8 cellular contexts compared by ENCODE assay signal in genomic region chr18:23422751-23423418, GRCh38. TPM values are rescaled to one million over a fixed set of nuclear protein-coding genes. Genes with fewer than 3 reads are reported as not detected.
DNase-seq lines count a peak whose midpoint lies in the region; ATAC-seq, FAIRE-seq and TF ChIP-seq lines count a peak whose summit lies in the region.

No MANE protein-coding gene starts in this region.

- peak in 2 of 3 experiments; percentile 26 to 27; a peak in 2 of 6 replicates for TF ChIP-seq CTCF in GM12878 (IDR thresholded peaks at IDR 0.05 in 2 of 3, conservative IDR thresholded peaks at IDR 0.05 in 1 of 3; ENCODE audit: control insufficient read depth in 2 of 3, extremely low read depth in 1 of 3, insufficient read depth in 1 of 3, low read depth in 3 of 3, low read length in 3 of 3)

- H3K4me3 ChIP-seq in GM12878 = peak overlapping the region; percentile 55; the same call in 1 of the 2 replicates
- no peak overlapping the region for H3K4me3 ChIP-seq in mesenchymal stem cell (ENCODE audit: insufficient read depth in 1 of 2, low read depth in 1 of 2, low read length in 2 of 2)

- H3K4me2 ChIP-seq in GM12878 (ENCODE audit: control insufficient read depth, insufficient read depth) = peak overlapping the region; percentile 65
- no peak overlapping the region for H3K4me2 ChIP-seq in mesenchymal stem cell (ENCODE audit: low read length, poor library complexity, severe bottlenecking)

- no peak overlapping the region for H3K4ac ChIP-seq in mesenchymal stem cell (ENCODE audit: low read depth in 1 of 2, low read length in 2 of 2)

- intact Hi-C loops in GM12878 (cut with micrococcal nuclease; ENCODE audit: unreplicated experiment) = loop anchor here (1.0 to 2.0 kb wide), 3 partner anchors 30 to 192 kb away; partner anchors contain the start of gene RIOK3

- H3K36me3 Mint-ChIP-seq in activated naive CD8-positive, alpha-beta T cell treated with anti-CD3 and anti-CD28 coated beads, Interleukin-2, amount 50 U/mL, for 24 hours (ENCODE audit: low read depth) = peaks cover 3% of the 10 kb centered on the region
- H3K36me3 Mint-ChIP-seq in activated naive CD8-positive, alpha-beta T cell treated with anti-CD3 and anti-CD28 coated beads for 36 hours = peaks cover 5% of the 10 kb centered on the region

- no peak overlapping the region for H3K4me3 Mint-ChIP-seq in activated naive CD8-positive, alpha-beta T cell treated with anti-CD3 and anti-CD28 coated beads, Interleukin-2, amount 50 U/mL, for 24 hours
- no peak overlapping the region for H3K4me3 Mint-ChIP-seq in activated naive CD8-positive, alpha-beta T cell treated with anti-CD3 and anti-CD28 coated beads for 36 hours

- no peak overlapping the region for H2AK5ac ChIP-seq in mesenchymal stem cell (ENCODE audit: low read length, severe bottlenecking)

- no peak overlapping the region for H3K18ac ChIP-seq in mesenchymal stem cell (ENCODE audit: low read depth in 1 of 2, low read length in 2 of 2)

- RAD21 ChIA-PET in GM12878 (lab: Charles Lee; ENCODE audit: unreplicated experiment) = interaction anchor here (0.6 to 2.9 kb wide), 14 partner anchors 10 to 289 kb away, joined by 3 to 23 read pairs (median 4); partner anchors contain the start of gene RIOK3

- H3K27ac ChIP-seq in GM12878 (ENCODE audit: control insufficient read depth, insufficient read depth) (peak overlapping the region; percentile 62), mesenchymal stem cell (ENCODE audit: low read length, poor library complexity, severe bottlenecking) (no peak overlapping the region)

- no peak for TF ChIP-seq POLR2A in GM12878 (IDR thresholded peaks at IDR 0.05; ENCODE audit: low read depth, low read length)

- POLR2A ChIA-PET in GM12878 (lab: Charles Lee) = interaction anchor here (0.6 to 1.6 kb wide), 9 partner anchors 9 to 401 kb away, joined by 3 to 10 read pairs (median 3); partner anchors contain the start of genes CABLES1 and RIOK3

- H4K91ac ChIP-seq in mesenchymal stem cell (ENCODE audit: low read length) = no peak overlapping the region

- H3K79me2 ChIP-seq in GM12878 (ENCODE audit: control insufficient read depth, insufficient read depth, low read length) = no peaks in the 10 kb centered on the region

- peak; percentile 85 to 95 for TF ChIP-seq EP300 in GM12878 (IDR thresholded peaks at IDR 0.05; ENCODE audit: borderline replicate concordance in 1 of 2, control insufficient read depth in 1 of 2, low read depth in 2 of 2, low read length in 2 of 2)

- TF ChIP-seq RAD21 in GM12878 (IDR thresholded peaks at IDR 0.05; ENCODE audit: insufficient read depth, low read depth, low read length) = 0 out of 2 replicates have a peak, but pooled peaks have one; percentile 24

- whole genome bisulfite sequencing in GM12878 (ENCODE audit: insufficient coverage, insufficient replicate concordance, low lambda C conversion rate, missing lambda C conversion rate) = 1% methylated on average over 4 of the region's 4 CpGs
- whole genome bisulfite sequencing in mesenchymal stem cell = 56% methylated on average over 4 of the region's 4 CpGs

- H3K4me1 Mint-ChIP-seq in activated naive CD8-positive, alpha-beta T cell treated with anti-CD3 and anti-CD28 coated beads, Interleukin-2, amount 50 U/mL, for 24 hours = peaks cover 17% of the 10 kb centered on the region
- peaks cover 3% of the 10 kb centered on the region for H3K4me1 Mint-ChIP-seq in activated naive CD8-positive, alpha-beta T cell treated with anti-CD3 and anti-CD28 coated beads for 36 hours

- H3K27me3 ChIP-seq in GM12878 (replicated peaks in 1 of 2; ENCODE audit: control insufficient read depth in 2 of 2, insufficient read depth in 2 of 2, low read length in 1 of 2) (no peaks in the 10 kb centered on the region), mesenchymal stem cell (ENCODE audit: control insufficient read depth in 1 of 2, insufficient read depth in 1 of 2, low read length in 2 of 2) (no peaks in the 10 kb centered on the region)

- peaks cover 24% of the 10 kb centered on the region for H3K4me1 ChIP-seq in GM12878 (ENCODE audit: control insufficient read depth, insufficient read depth, low read length)
- peaks cover 4% of the 10 kb centered on the region for H3K4me1 ChIP-seq in mesenchymal stem cell (ENCODE audit: control insufficient read depth, insufficient read depth, low read depth, low read length)

- H3K36me3 ChIP-seq in GM12878 (ENCODE audit: control insufficient read depth in 2 of 2, insufficient read depth in 2 of 2, low read length in 1 of 2) (no peaks in the 10 kb centered on the region), mesenchymal stem cell (ENCODE audit: control insufficient read depth in 1 of 2, insufficient read depth in 2 of 2, low read depth in 1 of 2, low read length in 2 of 2) (no peaks in the 10 kb centered on the region)

- H2BK5ac ChIP-seq in mesenchymal stem cell (ENCODE audit: low read depth, low read length, poor library complexity, severe bottlenecking) = no peak overlapping the region

- CTCF ChIA-PET in GM12878 (lab: Yijun Ruan, JAX) = interaction anchor here (0.7 to 4.2 kb wide), 14 partner anchors 10 to 488 kb away, joined by 3 to 16 read pairs (median 4); partner anchors contain the start of genes RIOK3 and RMC1

- H4K20me1 ChIP-seq in GM12878 (ENCODE audit: control insufficient read depth, insufficient read depth) = no peaks in the 10 kb centered on the region

- DNase-seq in activated naive CD8-positive, alpha-beta T cell treated with anti-CD3 and anti-CD28 coated beads, Interleukin-2, amount 50 U/mL, for 24 hours = peak; percentile 17
- no peak for DNase-seq in activated naive CD8-positive, alpha-beta T cell treated with anti-CD3 and anti-CD28 coated beads for 36 hours
- peak; percentile 99 for DNase-seq in MV-4-11 (lab: John Stamatoyannopoulos, UW)
- peak; percentile 92 for DNase-seq in GM12878 (ENCODE audit: low read depth, low spot score)
- DNase-seq in mesenchymal stem cell = peak; percentile 69
- DNase-seq in occipital lobe (lab: John Stamatoyannopoulos, UW) = no peak
- DNase-seq in DMS114 treated with DMSO at 0.1 percent for 48 hours (lab: John Stamatoyannopoulos, UW; ENCODE audit: unreplicated experiment) = no peak

- H2AFZ ChIP-seq in GM12878 (ENCODE audit: control insufficient read depth, low read depth, low read length) (peak overlapping the region; percentile 14), mesenchymal stem cell (ENCODE audit: low read depth, low read length) (no peak overlapping the region)

- H3K9me3 Mint-ChIP-seq in activated naive CD8-positive, alpha-beta T cell treated with anti-CD3 and anti-CD28 coated beads, Interleukin-2, amount 50 U/mL, for 24 hours = no peaks in the 10 kb centered on the region
- H3K9me3 Mint-ChIP-seq in activated naive CD8-positive, alpha-beta T cell treated with anti-CD3 and anti-CD28 coated beads for 36 hours = peaks cover 2% of the 10 kb centered on the region

- no peak overlapping the region for H2BK12ac ChIP-seq in mesenchymal stem cell (ENCODE audit: low read length in 2 of 2)

- no peaks in the 10 kb centered on the region for H3K27me3 Mint-ChIP-seq in activated naive CD8-positive, alpha-beta T cell treated with anti-CD3 and anti-CD28 coated beads, Interleukin-2, amount 50 U/mL, for 24 hours
- no peaks in the 10 kb centered on the region for H3K27me3 Mint-ChIP-seq in activated naive CD8-positive, alpha-beta T cell treated with anti-CD3 and anti-CD28 coated beads for 36 hours

- SMC1A ChIA-PET in GM12878 (lab: Charles Lee; ENCODE audit: uncharacterized antibody, unreplicated experiment) = interaction anchor here (0.6 to 2.4 kb wide), 21 partner anchors 10 to 487 kb away, joined by 3 to 19 read pairs (median 4); partner anchors contain the start of gene RIOK3

- H3K9ac ChIP-seq in GM12878 (ENCODE audit: control insufficient read depth, insufficient read depth, low read length) (peak overlapping the region; percentile 12; the same call in 1 of the 2 replicates), mesenchymal stem cell (ENCODE audit: low read length) (no peak overlapping the region)

- no peak overlapping the region for H3K14ac ChIP-seq in mesenchymal stem cell (ENCODE audit: low read length in 2 of 2)

- H2BK120ac ChIP-seq in mesenchymal stem cell (ENCODE audit: low read depth, low read length) = no peak overlapping the region

- H3K27ac Mint-ChIP-seq in activated naive CD8-positive, alpha-beta T cell treated with anti-CD3 and anti-CD28 coated beads, Interleukin-2, amount 50 U/mL, for 24 hours = peak overlapping the region; percentile 20
- H3K27ac Mint-ChIP-seq in activated naive CD8-positive, alpha-beta T cell treated with anti-CD3 and anti-CD28 coated beads for 36 hours = no peak overlapping the region

- H2BK15ac ChIP-seq in mesenchymal stem cell (ENCODE audit: low read depth, poor library complexity, severe bottlenecking) = no peak overlapping the region

- ATAC-seq in activated naive CD8-positive, alpha-beta T cell treated with anti-CD3 and anti-CD28 coated beads, Interleukin-2, amount 50 U/mL, for 24 hours = peak; percentile 54
- ATAC-seq in HG02759 (IDR thresholded peaks at IDR 0.05; ENCODE audit: unreplicated experiment) (peak; percentile 91), GM12878 (peak; percentile 96)

- H3K79me1 ChIP-seq in mesenchymal stem cell (replicated peaks; ENCODE audit: low read length, poor library complexity, severe bottlenecking) = peaks cover 8% of the 10 kb centered on the region

- H3K23ac ChIP-seq in mesenchymal stem cell (ENCODE audit: low read length in 2 of 2) = no peak overlapping the region

- no peak overlapping the region for H4K8ac ChIP-seq in mesenchymal stem cell (ENCODE audit: low read length)

- BruUV-seq in GM12878 (replicated peaks; lab: Mats Ljungman, UMichigan) = no TSS peak

- FAIRE-seq in GM12878 (lab: Jason Lieb, UNC) = peak; percentile 89

- H3K9me3 ChIP-seq in GM12878 (replicated peaks; ENCODE audit: control insufficient read depth, insufficient read depth, low read length) (no peaks in the 10 kb centered on the region; the same call in 2 of the 3 replicates), mesenchymal stem cell (ENCODE audit: control insufficient read depth, low read length) (no peaks in the 10 kb centered on the region)

- in situ Hi-C loops in GM12878 (cut with MboI) = no loop called here

RNA-seq across cellular contexts. Expression of gene RIOK3, which starts 30.2 kb away (rescaled TPM):
- total RNA-seq in activated naive CD8-positive, alpha-beta T cell treated with anti-CD3 and anti-CD28 coated beads for 36 hours = 10 to 100 TPM; 52.4 to 61.0 TPM
- 127 and 131 TPM in 2 replicates for total RNA-seq in GM12878 (2013; cell fraction: nucleolus; rRNA removed)
- total RNA-seq in GM12878 (2014; rRNA removed) (48.2 and 49.1 TPM in 2 replicates), GM12878 (2014; rRNA removed; fragmentation: Illumina TruSeq; extraction: Trizol) (68.8 and 72.4 TPM in 2 replicates), GM12878 (2021) (44.1 and 45.6 TPM in 2 replicates), occipital lobe (55.7 TPM)
- 41.7 TPM for polyA plus RNA-seq in GM12878 (2011; ENCODE audit: low read depth)
- polyA plus RNA-seq in GM12878 (2011; rRNA removed) (87.5 and 132 TPM in 2 replicates), GM12878 (2014; fragmentation: Illumina TruSeq; extraction: Trizol) (59.5 and 68.1 TPM in 2 replicates), GM12878 (2014; fragmentation: Nextera tagmentation; extraction: Ambion mirVana) (10 to 100 TPM; 18.0 to 28.1 TPM), GM12878 (2014; rRNA removed) (36.4 and 41.5 TPM in 2 replicates), GM12878 (2016; fragmentation: Nextera tagmentation; extraction: Ambion mirVana) (10 to 100 TPM; 68.9 to 70.8 TPM)
- 40.0 and 41.4 TPM in 2 replicates for polyA plus RNA-seq in GM12878 (2011; cell fraction: cytosol; rRNA removed)
- 62.5 and 68.4 TPM in 2 replicates for polyA plus RNA-seq in GM12878 (2011; cell fraction: nucleus; rRNA removed)
- polyA plus RNA-seq in GM12878 (2012) = 65.0 and 74.9 TPM in 2 replicates
- polyA minus RNA-seq in GM12878 (2011; rRNA and poly(A)+ RNA removed) = 49.6 and 65.0 TPM in 2 replicates
- polyA minus RNA-seq in GM12878 (2011; cell fraction: cytosol; rRNA and poly(A)+ RNA removed) = 39.8 and 43.3 TPM in 2 replicates
- polyA minus RNA-seq in GM12878 (2011; cell fraction: nucleus; rRNA and poly(A)+ RNA removed) = 32.5 and 48.0 TPM in 2 replicates
- polyA plus RNA-seq in mesenchymal stem cell (2013, experiment 1 of 2) = 60.4 TPM
- polyA plus RNA-seq in mesenchymal stem cell (2013, experiment 2 of 2) = 58.3 TPM

Comparison
In these comparisons a context has a peak if more than half of its experiments do, and no peak if none do; other contexts are left out.
1. DNase-seq: peak in activated naive CD8-positive, alpha-beta T cell treated with anti-CD3 and anti-CD28 coated beads, Interleukin-2, amount 50 U/mL, for 24 hours (single experiment), MV-4-11 (single experiment), GM12878 (single experiment) and mesenchymal stem cell (single experiment); none in activated naive CD8-positive, alpha-beta T cell treated with anti-CD3 and anti-CD28 coated beads for 36 hours (single experiment), occipital lobe (single experiment) and DMS114 treated with DMSO at 0.1 percent for 48 hours (single experiment).
2. Peak in every context shown above with its lines, with median percentiles within 50 percentile points of each other: ATAC-seq.